In the genomic region with DNA sequence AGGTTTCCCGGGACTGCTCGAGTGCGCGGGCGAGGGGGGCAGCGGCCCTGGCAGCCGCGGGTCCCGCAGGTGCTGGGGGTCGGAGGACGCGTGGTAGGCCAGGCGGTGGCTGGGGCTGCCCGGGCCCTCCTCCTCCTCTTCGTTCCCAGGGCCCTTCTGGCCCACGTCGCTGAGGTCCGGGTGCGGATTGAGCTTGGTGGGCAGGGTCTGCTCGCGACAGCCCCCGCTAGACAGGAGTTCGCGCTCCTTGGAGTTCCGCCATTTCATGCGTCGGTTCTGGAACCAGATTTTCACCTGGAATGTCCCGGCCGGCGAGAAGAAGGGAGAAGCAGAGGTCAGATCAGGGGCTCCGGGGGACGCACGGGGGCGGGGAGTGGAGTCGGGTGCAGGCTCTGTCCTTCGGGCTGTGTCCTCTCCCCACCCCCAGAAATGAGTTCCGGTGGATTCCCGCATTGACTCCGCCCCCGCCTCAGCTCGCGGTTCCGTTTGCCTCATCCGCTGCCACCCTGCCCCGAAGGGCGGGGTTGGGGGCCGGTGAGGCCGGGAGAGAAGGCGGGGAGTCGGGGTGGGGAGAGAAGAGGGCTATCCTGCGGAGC, we compare ENCODE assay signal across 10 cellular contexts. TPM values are rescaled to one million over a fixed set of nuclear protein-coding genes. Genes with fewer than 3 reads are reported as not detected.
DNase-seq lines count a peak whose midpoint lies in the region; ATAC-seq and TF ChIP-seq lines count a peak whose summit lies in the region.
"Had no signal": no experiment of that assay in that cellular context is flagged by ENCODE, and none has a peak within 500 bp of the region (broad histone marks: within the 10 kb centered on the region; RNA-seq: fewer than 3 reads in every experiment).

No MANE protein-coding gene starts in this region.

- no peak overlapping the region for H2BK5ac ChIP-seq in trophoblast cell (ENCODE audit: low read depth, low read length, poor library complexity)

- H4K91ac ChIP-seq in trophoblast cell (ENCODE audit: low read depth, low read length): peak overlapping the region; percentile 28

- WGBS in trophoblast cell (ENCODE audit: extremely low coverage, insufficient coverage, insufficient read length): no CpG with 5 or more reads among the region's 51 CpGs

- H2BK120ac ChIP-seq in trophoblast cell (ENCODE audit: insufficient read depth, low read length, poor library complexity): no peak overlapping the region

- no TSS peak for BruUV-seq in Calu3 (replicated peaks; lab: Mats Ljungman, UMichigan)

- no peak for ATAC-seq in HG02981 (IDR thresholded peaks at IDR 0.05; ENCODE audit: unreplicated experiment)
- ATAC-seq in GM21529 (IDR thresholded peaks at IDR 0.05; ENCODE audit: unreplicated experiment): no peak

- H3K9me3 ChIP-seq in colonic mucosa (no peaks in the 10 kb centered on the region), trophoblast cell (ENCODE audit: insufficient read depth, low read depth, low read length) (peaks cover 11% of the 10 kb centered on the region)

- H3K4me1 Mint-ChIP-seq in Calu3 (ENCODE audit: low read depth, unreplicated experiment): peaks cover 19% of the 10 kb centered on the region

- no peak overlapping the region for H2BK12ac ChIP-seq in trophoblast cell (ENCODE audit: low read length)

- H3K36me3 Mint-ChIP-seq in Calu3 (ENCODE audit: insufficient read depth, unreplicated experiment): peaks cover 12% of the 10 kb centered on the region

- no peak overlapping the region for H4K12ac ChIP-seq in trophoblast cell (ENCODE audit: low read depth, low read length)

- H3K4me3 ChIP-seq in colonic mucosa: peak overlapping the region; percentile 33
- peak overlapping the region; percentile 41 for H3K4me3 ChIP-seq in trophoblast cell (ENCODE audit: low read depth, low read length)

- no peak overlapping the region for H3K14ac ChIP-seq in trophoblast cell (ENCODE audit: low read length)

- H3K4me2 ChIP-seq in trophoblast cell (ENCODE audit: low read length): peak overlapping the region; percentile 57

- no peak overlapping the region for H3K18ac ChIP-seq in trophoblast cell (ENCODE audit: low read length)

- peak overlapping the region; percentile 73 for H2AFZ ChIP-seq in trophoblast cell (ENCODE audit: insufficient read depth, low read length, poor library complexity)

- H3K4me1 ChIP-seq in colonic mucosa: peaks cover 6% of the 10 kb centered on the region
- peaks cover 7 to 16% of the 10 kb centered on the region in 2 experiments for H3K4me1 ChIP-seq in trophoblast cell (ENCODE audit: control insufficient read depth in 1 of 2, insufficient read depth in 2 of 2, low read length in 2 of 2)

- DNase-seq in Calu3: peak; percentile 35
- peak; percentile 40 for DNase-seq in T follicular helper cell (ENCODE audit: low read depth)
- DNase-seq in colonic mucosa: peak; percentile 32
- no peak for DNase-seq in trophoblast cell
- DNase-seq in OCI-M2 (lab: John Stamatoyannopoulos, UW; ENCODE audit: unreplicated experiment): no peak
- no peak for DNase-seq in H4 (ENCODE audit: low spot score)

- H3K4me3 Mint-ChIP-seq in Calu3 (ENCODE audit: low read depth, unreplicated experiment): peak overlapping the region; percentile 81

- H3K23ac ChIP-seq in trophoblast cell (ENCODE audit: low read length): no peak overlapping the region

- H3K9ac ChIP-seq in colonic mucosa (ENCODE audit: low read depth in 2 of 2, low read length in 2 of 2) (no peak overlapping the region), trophoblast cell (ENCODE audit: low read length) (no peak overlapping the region)

- H3K27ac ChIP-seq in colonic mucosa (no peak overlapping the region), trophoblast cell (ENCODE audit: low read depth, low read length) (no peak overlapping the region)

- TF ChIP-seq CTCF in Calu3 (IDR thresholded peaks at IDR 0.05; ENCODE audit: unreplicated experiment) (no peak), colonic mucosa (IDR thresholded peaks at IDR 0.05) (no peak)

- H3K27me3 ChIP-seq in colonic mucosa: peaks cover 61% of the 10 kb centered on the region
- peaks cover 50% of the 10 kb centered on the region for H3K27me3 ChIP-seq in trophoblast cell (ENCODE audit: insufficient read depth, low read length)

- no peak overlapping the region for H2AK5ac ChIP-seq in trophoblast cell (ENCODE audit: low read length)

- intact Hi-C loops in Calu3 (cut with micrococcal nuclease; ENCODE audit: unreplicated experiment): no loop called here
- intact Hi-C loops in colonic mucosa (cut with DNase I): no loop called here

- no peaks in the 10 kb centered on the region for H3K9me3 Mint-ChIP-seq in Calu3 (ENCODE audit: low read depth, unreplicated experiment)

- peaks cover 82% of the 10 kb centered on the region for H3K27me3 Mint-ChIP-seq in Calu3 (ENCODE audit: unreplicated experiment)

- no peaks in the 10 kb centered on the region for H3K79me1 ChIP-seq in trophoblast cell (ENCODE audit: low read length)

- H3K79me2 ChIP-seq in trophoblast cell (ENCODE audit: control insufficient read depth, insufficient read depth, low read length, poor library complexity): no peaks in the 10 kb centered on the region

- no peak overlapping the region for H3K4ac ChIP-seq in trophoblast cell (ENCODE audit: low read depth, low read length)

- CTCF ChIA-PET in Calu3 (lab: Charles Lee): no interaction called here

- H3K36me3 ChIP-seq in colonic mucosa: no peaks in the 10 kb centered on the region
- no peaks in the 10 kb centered on the region for H3K36me3 ChIP-seq in trophoblast cell (ENCODE audit: control insufficient read depth in 1 of 2, insufficient read depth in 2 of 2, low read length in 2 of 2)

- peak overlapping the region; percentile 77 for H3K27ac Mint-ChIP-seq in Calu3 (ENCODE audit: unreplicated experiment)

- H4K8ac ChIP-seq in trophoblast cell (ENCODE audit: low read depth, low read length): no peak overlapping the region

RNA-seq across cellular contexts. Expression of a gene that starts 3.9 kb away (rescaled TPM):
- total RNA-seq in Calu3 (2022) (not detected in 2 replicates), colonic mucosa (not detected)
- polyA plus RNA-seq in trophoblast cell (2013): not detected in 2 replicates
- not detected in 2 replicates for total RNA-seq in H4 (2014; rRNA removed; shearing (Covaris generic))
- total RNA-seq: fibroblast of villous mesenchyme, NCI-H460 had no signal

Comparison
In these comparisons a context has a peak if more than half of its experiments do, and no peak if none do; other contexts are left out.
1. DNase-seq: peak in Calu3 (single experiment), T follicular helper cell (single experiment) and colonic mucosa (single experiment); none in trophoblast cell (0 of 2), OCI-M2 (single experiment) and H4 (single experiment).